1 cellular context compared by ENCODE assay signal in the genomic region with DNA sequence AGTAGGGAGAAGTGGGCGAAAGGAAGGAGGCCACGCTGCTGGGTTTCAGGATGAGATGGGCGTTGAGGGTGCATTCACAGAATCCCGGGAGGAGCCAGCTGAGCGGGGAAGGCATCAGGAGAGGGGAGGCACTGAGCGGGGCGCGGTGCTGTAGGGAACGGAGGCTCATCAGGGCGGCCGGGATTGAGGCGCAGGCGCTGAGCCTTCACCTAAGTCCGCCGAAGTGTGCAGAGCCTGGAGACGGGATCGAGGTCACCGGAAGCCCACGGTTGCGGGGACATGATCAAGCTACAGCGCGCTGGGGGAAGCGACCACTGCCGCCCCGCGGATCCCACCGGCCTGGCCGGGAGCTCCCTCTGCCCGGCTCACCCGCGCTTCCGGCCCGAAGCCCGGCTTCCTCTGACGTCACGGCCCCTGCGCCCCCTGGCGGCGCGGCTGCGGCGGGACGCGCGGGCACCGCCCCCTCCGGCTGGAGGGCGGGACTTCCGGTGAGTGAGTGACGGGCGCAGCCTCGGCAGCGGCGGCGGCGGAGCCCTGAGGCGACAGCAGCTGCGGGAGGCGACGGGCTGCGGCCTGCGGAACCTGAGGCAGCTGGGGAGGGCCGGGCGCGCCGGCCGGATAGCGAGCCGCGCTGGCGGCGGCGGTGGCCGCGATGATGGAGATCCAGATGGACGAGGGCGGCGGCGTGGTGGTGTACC.
A peak's percentile ranks its signal among the peaks of the same experiment; 100 is the strongest.
TF ChIP-seq lines count a peak whose summit lies in the region.

A gene with protein sequence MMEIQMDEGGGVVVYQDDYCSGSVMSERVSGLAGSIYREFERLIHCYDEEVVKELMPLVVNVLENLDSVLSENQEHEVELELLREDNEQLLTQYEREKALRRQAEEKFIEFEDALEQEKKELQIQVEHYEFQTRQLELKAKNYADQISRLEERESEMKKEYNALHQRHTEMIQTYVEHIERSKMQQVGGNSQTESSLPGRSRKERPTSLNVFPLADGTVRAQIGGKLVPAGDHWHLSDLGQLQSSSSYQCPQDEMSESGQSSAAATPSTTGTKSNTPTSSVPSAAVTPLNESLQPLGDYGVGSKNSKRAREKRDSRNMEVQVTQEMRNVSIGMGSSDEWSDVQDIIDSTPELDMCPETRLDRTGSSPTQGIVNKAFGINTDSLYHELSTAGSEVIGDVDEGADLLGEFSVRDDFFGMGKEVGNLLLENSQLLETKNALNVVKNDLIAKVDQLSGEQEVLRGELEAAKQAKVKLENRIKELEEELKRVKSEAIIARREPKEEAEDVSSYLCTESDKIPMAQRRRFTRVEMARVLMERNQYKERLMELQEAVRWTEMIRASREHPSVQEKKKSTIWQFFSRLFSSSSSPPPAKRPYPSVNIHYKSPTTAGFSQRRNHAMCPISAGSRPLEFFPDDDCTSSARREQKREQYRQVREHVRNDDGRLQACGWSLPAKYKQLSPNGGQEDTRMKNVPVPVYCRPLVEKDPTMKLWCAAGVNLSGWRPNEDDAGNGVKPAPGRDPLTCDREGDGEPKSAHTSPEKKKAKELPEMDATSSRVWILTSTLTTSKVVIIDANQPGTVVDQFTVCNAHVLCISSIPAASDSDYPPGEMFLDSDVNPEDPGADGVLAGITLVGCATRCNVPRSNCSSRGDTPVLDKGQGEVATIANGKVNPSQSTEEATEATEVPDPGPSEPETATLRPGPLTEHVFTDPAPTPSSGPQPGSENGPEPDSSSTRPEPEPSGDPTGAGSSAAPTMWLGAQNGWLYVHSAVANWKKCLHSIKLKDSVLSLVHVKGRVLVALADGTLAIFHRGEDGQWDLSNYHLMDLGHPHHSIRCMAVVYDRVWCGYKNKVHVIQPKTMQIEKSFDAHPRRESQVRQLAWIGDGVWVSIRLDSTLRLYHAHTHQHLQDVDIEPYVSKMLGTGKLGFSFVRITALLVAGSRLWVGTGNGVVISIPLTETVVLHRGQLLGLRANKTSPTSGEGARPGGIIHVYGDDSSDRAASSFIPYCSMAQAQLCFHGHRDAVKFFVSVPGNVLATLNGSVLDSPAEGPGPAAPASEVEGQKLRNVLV (N-terminal part only) (plus strand): TSS at position 508 of the 698 bp plus-strand sequence. CDS start 145 bp downstream, at position 653.

TF ChIP-seq in HepG2, 621 proteins besides CTCF, POLR2A, EP300 and RAD21 (continued from another document and continues in another):
- TF ChIP-seq, protein P1, sequence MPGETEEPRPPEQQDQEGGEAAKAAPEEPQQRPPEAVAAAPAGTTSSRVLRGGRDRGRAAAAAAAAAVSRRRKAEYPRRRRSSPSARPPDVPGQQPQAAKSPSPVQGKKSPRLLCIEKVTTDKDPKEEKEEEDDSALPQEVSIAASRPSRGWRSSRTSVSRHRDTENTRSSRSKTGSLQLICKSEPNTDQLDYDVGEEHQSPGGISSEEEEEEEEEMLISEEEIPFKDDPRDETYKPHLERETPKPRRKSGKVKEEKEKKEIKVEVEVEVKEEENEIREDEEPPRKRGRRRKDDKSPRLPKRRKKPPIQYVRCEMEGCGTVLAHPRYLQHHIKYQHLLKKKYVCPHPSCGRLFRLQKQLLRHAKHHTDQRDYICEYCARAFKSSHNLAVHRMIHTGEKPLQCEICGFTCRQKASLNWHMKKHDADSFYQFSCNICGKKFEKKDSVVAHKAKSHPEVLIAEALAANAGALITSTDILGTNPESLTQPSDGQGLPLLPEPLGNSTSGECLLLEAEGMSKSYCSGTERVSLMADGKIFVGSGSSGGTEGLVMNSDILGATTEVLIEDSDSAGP (CRISPR knock-in tag; IDR thresholded peaks at IDR 0.05; ENCODE audit: borderline replicate concordance): peak; percentile 47; the same call in 1 of the 2 replicates
- no peak for TF ChIP-seq ZNF577 (CRISPR knock-in tag; IDR thresholded peaks at IDR 0.05; ENCODE audit: borderline replicate concordance, low read depth)
- no peak for TF ChIP-seq NPAS2 (CRISPR knock-in tag; IDR thresholded peaks at IDR 0.05; ENCODE audit: borderline replicate concordance)
- TF ChIP-seq ATAD3A (CRISPR knock-in tag; IDR thresholded peaks at IDR 0.05): no peak
- peak; percentile 86 for TF ChIP-seq ZFYVE20 (CRISPR knock-in tag; IDR thresholded peaks at IDR 0.05; ENCODE audit: borderline replicate concordance, low read depth)
- peak; percentile 76; the same call in 1 of the 2 replicates for TF ChIP-seq ZNF790 (CRISPR knock-in tag; IDR thresholded peaks at IDR 0.05; ENCODE audit: borderline replicate concordance)
- TF ChIP-seq FOXJ3 (CRISPR knock-in tag; IDR thresholded peaks at IDR 0.05; ENCODE audit: borderline replicate concordance): 0 out of 2 replicates have a peak, but pooled peaks have one; percentile 43
- TF ChIP-seq GATA4 (IDR thresholded peaks at IDR 0.05; ENCODE audit: borderline replicate concordance, low read depth): peak; percentile 38; the same call in 1 of the 2 replicates
- peak; percentile 90 for TF ChIP-seq SAP130 (CRISPR knock-in tag; IDR thresholded peaks at IDR 0.05; ENCODE audit: low read depth)
- TF ChIP-seq ZNF331 (CRISPR knock-in tag; IDR thresholded peaks at IDR 0.05): peak; percentile 72
- no peak; the same call in 1 of the 2 replicates for TF ChIP-seq REPIN1 (CRISPR knock-in tag; IDR thresholded peaks at IDR 0.05; ENCODE audit: borderline replicate concordance, low read depth)
- no peak for TF ChIP-seq ZNF674 (CRISPR knock-in tag; IDR thresholded peaks at IDR 0.05; ENCODE audit: low read depth)
- TF ChIP-seq, protein P2, sequence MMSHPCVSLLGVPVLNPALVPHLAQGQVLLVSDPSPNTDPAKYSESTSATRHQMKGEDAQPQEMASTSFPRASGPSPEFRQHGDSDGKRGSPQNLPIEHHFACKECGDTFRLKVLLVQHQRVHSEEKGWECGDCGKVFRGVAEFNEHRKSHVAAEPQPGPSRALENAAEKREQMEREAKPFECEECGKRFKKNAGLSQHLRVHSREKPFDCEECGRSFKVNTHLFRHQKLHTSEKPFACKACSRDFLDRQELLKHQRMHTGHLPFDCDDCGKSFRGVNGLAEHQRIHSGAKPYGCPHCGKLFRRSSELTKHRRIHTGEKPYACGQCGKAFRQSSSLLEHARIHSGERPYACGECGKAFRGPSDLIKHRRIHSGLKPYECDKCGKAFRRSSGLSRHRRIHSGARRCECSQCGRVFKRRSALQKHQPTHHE (CRISPR knock-in tag; IDR thresholded peaks at IDR 0.05; ENCODE audit: borderline replicate concordance): peak; percentile 45; the same call in 1 of the 2 replicates
- TF ChIP-seq YEATS4 (CRISPR knock-in tag; IDR thresholded peaks at IDR 0.05; ENCODE audit: borderline replicate concordance): peak; percentile 84
- TF ChIP-seq BORCS8-MEF2B (CRISPR knock-in tag; IDR thresholded peaks at IDR 0.05): 0 out of 2 replicates have a peak, but pooled peaks have one; percentile 90
- no peak; the same call in 1 of the 2 replicates for TF ChIP-seq BHLHE40 (IDR thresholded peaks at IDR 0.05; ENCODE audit: low read length)
- peak; percentile 37 for TF ChIP-seq SKI (IDR thresholded peaks at IDR 0.05; ENCODE audit: partially characterized antibody)
- TF ChIP-seq, protein P3, sequence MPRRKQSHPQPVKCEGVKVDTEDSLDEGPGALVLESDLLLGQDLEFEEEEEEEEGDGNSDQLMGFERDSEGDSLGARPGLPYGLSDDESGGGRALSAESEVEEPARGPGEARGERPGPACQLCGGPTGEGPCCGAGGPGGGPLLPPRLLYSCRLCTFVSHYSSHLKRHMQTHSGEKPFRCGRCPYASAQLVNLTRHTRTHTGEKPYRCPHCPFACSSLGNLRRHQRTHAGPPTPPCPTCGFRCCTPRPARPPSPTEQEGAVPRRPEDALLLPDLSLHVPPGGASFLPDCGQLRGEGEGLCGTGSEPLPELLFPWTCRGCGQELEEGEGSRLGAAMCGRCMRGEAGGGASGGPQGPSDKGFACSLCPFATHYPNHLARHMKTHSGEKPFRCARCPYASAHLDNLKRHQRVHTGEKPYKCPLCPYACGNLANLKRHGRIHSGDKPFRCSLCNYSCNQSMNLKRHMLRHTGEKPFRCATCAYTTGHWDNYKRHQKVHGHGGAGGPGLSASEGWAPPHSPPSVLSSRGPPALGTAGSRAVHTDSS (CRISPR knock-in tag; conservative IDR thresholded peaks at IDR 0.05): peak; percentile 97
- no peak for TF ChIP-seq FOXC1 (CRISPR knock-in tag; IDR thresholded peaks at IDR 0.05; ENCODE audit: borderline replicate concordance)
- no peak for TF ChIP-seq ATM (IDR thresholded peaks at IDR 0.05; ENCODE audit: borderline replicate concordance)
- TF ChIP-seq NFE2 (CRISPR knock-in tag; IDR thresholded peaks at IDR 0.05): no peak
- no peak; the same call in 1 of the 2 replicates for TF ChIP-seq PHF21A (CRISPR knock-in tag; IDR thresholded peaks at IDR 0.05)
- TF ChIP-seq ZNF326 (CRISPR knock-in tag; IDR thresholded peaks at IDR 0.05; ENCODE audit: borderline replicate concordance): no peak
- TF ChIP-seq ZNF607 (CRISPR knock-in tag; IDR thresholded peaks at IDR 0.05; ENCODE audit: borderline replicate concordance): peak; percentile 90
- TF ChIP-seq SRSF1 (optimal IDR thresholded peaks at IDR 0.05; ENCODE audit: low read depth, low read length): peak; percentile 62
- TF ChIP-seq, protein P4, sequence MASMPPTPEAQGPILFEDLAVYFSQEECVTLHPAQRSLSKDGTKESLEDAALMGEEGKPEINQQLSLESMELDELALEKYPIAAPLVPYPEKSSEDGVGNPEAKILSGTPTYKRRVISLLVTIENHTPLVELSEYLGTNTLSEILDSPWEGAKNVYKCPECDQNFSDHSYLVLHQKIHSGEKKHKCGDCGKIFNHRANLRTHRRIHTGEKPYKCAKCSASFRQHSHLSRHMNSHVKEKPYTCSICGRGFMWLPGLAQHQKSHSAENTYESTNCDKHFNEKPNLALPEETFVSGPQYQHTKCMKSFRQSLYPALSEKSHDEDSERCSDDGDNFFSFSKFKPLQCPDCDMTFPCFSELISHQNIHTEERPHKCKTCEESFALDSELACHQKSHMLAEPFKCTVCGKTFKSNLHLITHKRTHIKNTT (CRISPR knock-in tag; IDR thresholded peaks at IDR 0.05): peak; percentile 40; the same call in 1 of the 2 replicates
- peak; percentile 36; the same call in 1 of the 2 replicates for TF ChIP-seq JUND (CRISPR knock-in tag; IDR thresholded peaks at IDR 0.05)
- TF ChIP-seq ZFX (CRISPR knock-in tag; IDR thresholded peaks at IDR 0.05; ENCODE audit: low read depth): peak; percentile 95
- TF ChIP-seq, protein P5, sequence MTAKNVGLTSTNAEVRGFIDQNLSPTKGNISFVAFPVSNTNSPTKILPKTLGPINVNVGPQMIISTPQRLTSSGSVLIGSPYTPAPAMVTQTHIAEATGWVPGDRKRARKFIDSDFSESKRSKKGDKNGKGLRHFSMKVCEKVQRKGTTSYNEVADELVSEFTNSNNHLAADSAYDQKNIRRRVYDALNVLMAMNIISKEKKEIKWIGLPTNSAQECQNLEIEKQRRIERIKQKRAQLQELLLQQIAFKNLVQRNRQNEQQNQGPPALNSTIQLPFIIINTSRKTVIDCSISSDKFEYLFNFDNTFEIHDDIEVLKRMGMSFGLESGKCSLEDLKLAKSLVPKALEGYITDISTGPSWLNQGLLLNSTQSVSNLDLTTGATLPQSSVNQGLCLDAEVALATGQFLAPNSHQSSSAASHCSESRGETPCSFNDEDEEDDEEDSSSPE (CRISPR knock-in tag; IDR thresholded peaks at IDR 0.05): peak; percentile 75
- TF ChIP-seq ETV5 (CRISPR knock-in tag; IDR thresholded peaks at IDR 0.05; ENCODE audit: borderline replicate concordance): peak; percentile 86
- TF ChIP-seq ETV6 (CRISPR knock-in tag; conservative IDR thresholded peaks at IDR 0.05): 0 out of 2 replicates have a peak, but pooled peaks have one; percentile 20
- TF ChIP-seq, protein P6, sequence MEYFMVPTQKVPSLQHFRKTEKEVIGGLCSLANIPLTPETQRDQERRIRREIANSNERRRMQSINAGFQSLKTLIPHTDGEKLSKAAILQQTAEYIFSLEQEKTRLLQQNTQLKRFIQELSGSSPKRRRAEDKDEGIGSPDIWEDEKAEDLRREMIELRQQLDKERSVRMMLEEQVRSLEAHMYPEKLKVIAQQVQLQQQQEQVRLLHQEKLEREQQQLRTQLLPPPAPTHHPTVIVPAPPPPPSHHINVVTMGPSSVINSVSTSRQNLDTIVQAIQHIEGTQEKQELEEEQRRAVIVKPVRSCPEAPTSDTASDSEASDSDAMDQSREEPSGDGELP (IDR thresholded peaks at IDR 0.05; ENCODE audit: borderline replicate concordance, low read depth): peak; percentile 69; the same call in 1 of the 2 replicates
- TF ChIP-seq, protein P7, sequence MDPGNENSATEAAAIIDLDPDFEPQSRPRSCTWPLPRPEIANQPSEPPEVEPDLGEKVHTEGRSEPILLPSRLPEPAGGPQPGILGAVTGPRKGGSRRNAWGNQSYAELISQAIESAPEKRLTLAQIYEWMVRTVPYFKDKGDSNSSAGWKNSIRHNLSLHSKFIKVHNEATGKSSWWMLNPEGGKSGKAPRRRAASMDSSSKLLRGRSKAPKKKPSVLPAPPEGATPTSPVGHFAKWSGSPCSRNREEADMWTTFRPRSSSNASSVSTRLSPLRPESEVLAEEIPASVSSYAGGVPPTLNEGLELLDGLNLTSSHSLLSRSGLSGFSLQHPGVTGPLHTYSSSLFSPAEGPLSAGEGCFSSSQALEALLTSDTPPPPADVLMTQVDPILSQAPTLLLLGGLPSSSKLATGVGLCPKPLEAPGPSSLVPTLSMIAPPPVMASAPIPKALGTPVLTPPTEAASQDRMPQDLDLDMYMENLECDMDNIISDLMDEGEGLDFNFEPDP (CRISPR knock-in tag; conservative IDR thresholded peaks at IDR 0.05): no peak
- TF ChIP-seq, protein P8, sequence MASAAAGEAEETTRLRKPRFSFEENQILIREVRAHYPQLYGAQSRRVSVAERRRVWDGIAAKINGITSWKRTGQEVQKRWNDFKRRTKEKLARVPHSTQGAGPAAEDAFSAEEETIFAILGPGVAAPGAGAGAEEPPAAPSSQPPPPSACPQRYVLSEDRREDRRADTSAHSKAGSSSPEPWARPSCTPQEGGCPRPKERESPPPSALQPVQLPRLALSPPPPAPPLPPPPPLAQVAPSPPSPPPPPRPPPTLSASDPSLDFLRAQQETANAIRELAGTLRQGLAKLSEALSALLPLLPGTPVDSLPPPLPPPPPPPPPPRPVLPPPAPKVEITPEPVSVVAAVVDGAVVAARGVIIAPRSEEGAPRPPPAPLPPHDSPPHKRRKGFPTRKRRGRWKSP (CRISPR knock-in tag; IDR thresholded peaks at IDR 0.05): peak; percentile 84
- peak; percentile 95 for TF ChIP-seq GABPB1 (CRISPR knock-in tag; IDR thresholded peaks at IDR 0.05)
- no peak for TF ChIP-seq ZFP36L2 (CRISPR knock-in tag; IDR thresholded peaks at IDR 0.05)
- peak; percentile 83 for TF ChIP-seq ZNF619 (CRISPR knock-in tag; IDR thresholded peaks at IDR 0.05)
- TF ChIP-seq EED (CRISPR knock-in tag; IDR thresholded peaks at IDR 0.05): no peak
- TF ChIP-seq, protein P9, sequence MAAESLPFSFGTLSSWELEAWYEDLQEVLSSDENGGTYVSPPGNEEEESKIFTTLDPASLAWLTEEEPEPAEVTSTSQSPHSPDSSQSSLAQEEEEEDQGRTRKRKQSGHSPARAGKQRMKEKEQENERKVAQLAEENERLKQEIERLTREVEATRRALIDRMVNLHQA (CRISPR knock-in tag; IDR thresholded peaks at IDR 0.05): no peak
- TF ChIP-seq, protein P10, sequence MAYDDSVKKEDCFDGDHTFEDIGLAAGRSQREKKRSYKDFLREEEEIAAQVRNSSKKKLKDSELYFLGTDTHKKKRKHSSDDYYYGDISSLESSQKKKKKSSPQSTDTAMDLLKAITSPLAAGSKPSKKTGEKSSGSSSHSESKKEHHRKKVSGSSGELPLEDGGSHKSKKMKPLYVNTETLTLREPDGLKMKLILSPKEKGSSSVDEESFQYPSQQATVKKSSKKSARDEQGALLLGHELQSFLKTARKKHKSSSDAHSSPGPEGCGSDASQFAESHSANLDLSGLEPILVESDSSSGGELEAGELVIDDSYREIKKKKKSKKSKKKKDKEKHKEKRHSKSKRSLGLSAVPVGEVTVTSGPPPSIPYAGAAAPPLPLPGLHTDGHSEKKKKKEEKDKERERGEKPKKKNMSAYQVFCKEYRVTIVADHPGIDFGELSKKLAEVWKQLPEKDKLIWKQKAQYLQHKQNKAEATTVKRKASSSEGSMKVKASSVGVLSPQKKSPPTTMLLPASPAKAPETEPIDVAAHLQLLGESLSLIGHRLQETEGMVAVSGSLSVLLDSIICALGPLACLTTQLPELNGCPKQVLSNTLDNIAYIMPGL (CRISPR knock-in tag; IDR thresholded peaks at IDR 0.05; ENCODE audit: borderline replicate concordance in 1 of 2, low read depth in 1 of 2): peak; percentile 87 to 93
- TF ChIP-seq IRX3 (CRISPR knock-in tag; IDR thresholded peaks at IDR 0.05; ENCODE audit: borderline replicate concordance, low read depth): no peak
